In the genomic region with DNA sequence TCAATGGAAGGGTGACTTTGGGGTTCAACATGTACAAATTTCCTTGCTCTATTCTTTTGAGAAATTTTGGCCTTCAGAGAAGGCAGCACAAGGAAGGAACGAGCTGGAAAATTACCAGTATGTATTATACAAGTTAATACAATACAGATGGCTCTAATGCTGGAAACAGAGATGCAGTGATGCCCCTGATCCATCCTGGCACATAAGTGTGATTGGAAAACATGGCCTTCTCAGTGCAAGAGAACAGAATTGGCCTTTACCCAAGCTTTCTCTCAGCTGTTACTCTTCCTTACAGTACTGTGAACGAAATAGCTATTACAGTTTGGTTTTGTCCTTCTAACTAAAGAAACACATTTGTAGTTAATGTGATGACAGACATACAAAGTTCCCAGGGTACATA, we compare ENCODE assay signal across 23 cellular contexts.
"Had no signal": no experiment of that assay in that cellular context is flagged by ENCODE, and none has a peak within 500 bp of the region (broad histone marks: within the 10 kb centered on the region; RNA-seq: fewer than 3 reads in every experiment).

No MANE protein-coding gene starts in this region.

- H3K4me3 ChIP-seq: SJSA1 had no signal

- H3K27me3 ChIP-seq: SJSA1 had no signal

- H3K4me1 Mint-ChIP-seq: WTC11 had no signal

- H3K9me3 Mint-ChIP-seq: activated naive CD4-positive, alpha-beta T cell treated with anti-CD3 and anti-CD28 coated beads, Interleukin-2, amount 50 U/mL, for 24 hours; activated T-cell treated with anti-CD3 and anti-CD28 coated beads, Interleukin-2, amount 50 U/mL, for 24 hours; activated T-helper 1 cell treated with anti-CD3 and anti-CD28 coated beads, Interleukin-12 subunit alpha, Interleukin-12 subunit beta, Interleukin-2, Interleukin-4 antibody, amounts not matched to agents 30 ng/mL and 10 ng/mL and 1 ng/mL, durations not matched to agents 14 hours and 24 hours and 36 hours had no signal

- DNase-seq: activated CD4-positive, alpha-beta T cell treated with anti-CD3 and anti-CD28 coated beads for 48 hours; activated CD4-positive, alpha-beta T cell treated with anti-CD3 and anti-CD28 coated beads, Interleukin-2, amount 50 U/mL, for 4 hours; activated CD4-positive, CD25-positive, alpha-beta regulatory T cell treated with anti-CD3 and anti-CD28 coated beads, Interleukin-2, amount 50 U/mL, for 72 hours; activated CD8-positive, alpha-beta T cell treated with anti-CD3 and anti-CD28 coated beads, Interleukin-2, amount 10 ng/mL, durations not matched to agents 7 days and 5 days; activated effector memory CD4-positive, alpha-beta T cell treated with Interleukin-2 at 50 U/mL for 16 hours; activated naive CD4-positive, alpha-beta T cell; activated T-cell treated with anti-CD3 and anti-CD28 coated beads, Interleukin-2, amount 50 U/mL, for 24 hours; aorta; central memory CD4-positive, alpha-beta T cell; NCI-H1048; NCI-H146; NCI-H187 treated with DMSO at 0.1 percent for 48 hours; NCI-H2081 treated with DMSO at 0.1 percent for 48 hours; NCI-H2171 treated with DMSO at 0.1 percent for 48 hours; NCI-H226; NCI-H524; SHP77; T-helper 17 cell; T-helper 9 cell had no signal

- H3K27ac Mint-ChIP-seq: activated CD8-positive, alpha-beta T cell treated with anti-CD3 and anti-CD28 coated beads, Interleukin-2, amount 10 ng/mL, durations not matched to agents 7 days and 5 days; activated naive CD4-positive, alpha-beta T cell treated with anti-CD3 and anti-CD28 coated beads, Interleukin-2, amount 50 U/mL, for 24 hours; activated T-helper 1 cell treated with anti-CD3 and anti-CD28 coated beads, Interleukin-12 subunit alpha, Interleukin-12 subunit beta, Interleukin-2, Interleukin-4 antibody, amounts not matched to agents 30 ng/mL and 10 ng/mL and 1 ng/mL, durations not matched to agents 14 hours and 24 hours and 36 hours; T-helper 17 cell; WTC11 had no signal

- H3K27ac ChIP-seq: SJSA1 had no signal

- H3K27me3 Mint-ChIP-seq: activated naive CD4-positive, alpha-beta T cell treated with anti-CD3 and anti-CD28 coated beads, Interleukin-2, amount 50 U/mL, for 24 hours; activated T-cell treated with anti-CD3 and anti-CD28 coated beads, Interleukin-2, amount 50 U/mL, for 24 hours; T-helper 17 cell had no signal

- H3K4me1 ChIP-seq: SJSA1 had no signal

- H3K4me3 Mint-ChIP-seq: activated CD8-positive, alpha-beta T cell treated with anti-CD3 and anti-CD28 coated beads, Interleukin-2, amount 10 ng/mL, durations not matched to agents 7 days and 5 days; activated naive CD4-positive, alpha-beta T cell treated with anti-CD3 and anti-CD28 coated beads, Interleukin-2, amount 50 U/mL, for 24 hours; activated T-cell treated with anti-CD3 and anti-CD28 coated beads, Interleukin-2, amount 50 U/mL, for 24 hours; activated T-helper 1 cell treated with anti-CD3 and anti-CD28 coated beads, Interleukin-12 subunit alpha, Interleukin-12 subunit beta, Interleukin-2, Interleukin-4 antibody, amounts not matched to agents 30 ng/mL and 10 ng/mL and 1 ng/mL, durations not matched to agents 14 hours and 24 hours and 36 hours; T-helper 17 cell; WTC11 had no signal

- ATAC-seq: activated CD8-positive, alpha-beta T cell treated with anti-CD3 and anti-CD28 coated beads, Interleukin-2, amount 10 ng/mL, durations not matched to agents 7 days and 5 days; T-helper 17 cell; WTC11 had no signal

- H3K9me3 ChIP-seq: SJSA1 had no signal
